Comparison of ENCODE assay signal across 10 cellular contexts in the genomic region with DNA sequence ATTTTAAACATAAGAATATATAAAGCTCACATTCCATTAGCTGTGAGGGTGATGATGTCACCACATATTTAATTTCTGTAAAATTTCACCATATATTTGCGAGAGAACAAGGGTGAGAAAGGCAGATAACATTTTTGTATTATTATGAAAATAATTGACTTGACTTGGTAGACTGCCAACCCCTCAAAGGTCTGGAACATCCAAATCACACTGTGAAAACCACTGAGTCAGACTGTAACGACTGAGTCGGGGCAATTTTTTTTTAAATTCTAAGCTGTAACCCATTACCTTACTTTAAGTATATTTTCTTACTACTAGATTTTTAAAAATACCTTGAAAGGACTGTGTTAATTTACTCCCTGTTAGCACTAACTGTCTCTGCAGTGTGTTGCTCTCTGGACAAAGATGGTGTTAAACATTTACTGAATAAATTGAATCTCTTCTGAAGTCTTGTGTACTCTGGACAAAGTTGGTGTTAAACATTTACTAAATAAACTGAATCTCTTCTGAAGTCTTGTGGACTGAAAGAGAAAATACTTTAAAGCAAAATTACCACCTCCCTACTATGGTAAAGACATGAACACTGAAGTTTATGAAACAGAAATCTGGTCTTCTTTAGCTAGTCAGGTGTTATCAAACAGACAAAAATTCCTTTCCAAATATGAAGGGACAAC. TPM values are rescaled to one million over a fixed set of nuclear protein-coding genes. Genes with fewer than 3 reads are reported as not detected.
DNase-seq lines count a peak whose midpoint lies in the region; ATAC-seq and TF ChIP-seq lines count a peak whose summit lies in the region.
"Had no signal": no experiment of that assay in that cellular context is flagged by ENCODE, and none has a peak within 500 bp of the region (broad histone marks: within the 10 kb centered on the region; RNA-seq: fewer than 3 reads in every experiment).

No MANE protein-coding gene starts in this region.

- H3K4me1 Mint-ChIP-seq in effector memory CD8-positive, alpha-beta T cell (ENCODE audit: low read depth in 2 of 2): peaks cover 28 to 43% of the 10 kb centered on the region in 2 donors

- no peaks in the 10 kb centered on the region for H3K36me3 Mint-ChIP-seq in effector memory CD8-positive, alpha-beta T cell (ENCODE audit: insufficient read depth)

- H3K4me3 ChIP-seq in mammary epithelial cell (replicated peaks in 1 of 3; ENCODE audit: insufficient read depth in 1 of 3, low read depth in 2 of 3, low read length in 3 of 3): no peak overlapping the region

- H3K9ac ChIP-seq in mammary epithelial cell (ENCODE audit: insufficient read depth, low read length): no peak overlapping the region

- no TSS peak for BruUV-seq in mammary epithelial cell (replicated peaks; lab: Mats Ljungman, UMichigan)

- in situ Hi-C loops in mammary epithelial cell (cut with MboI; ENCODE audit: low sequenced_read_pairs in 2 of 2): no loop called here

- peaks cover 58% of the 10 kb centered on the region for H3K4me1 ChIP-seq in mammary epithelial cell (ENCODE audit: insufficient read depth, low read length)

- peaks cover 95% of the 10 kb centered on the region for H3K79me2 ChIP-seq in mammary epithelial cell (ENCODE audit: insufficient read depth, low read length)

- intact Hi-C loops in mammary epithelial cell (cut with micrococcal nuclease): no loop called here

- no peaks in the 10 kb centered on the region for H3K9me3 Mint-ChIP-seq in effector memory CD8-positive, alpha-beta T cell

- H3K4me3 Mint-ChIP-seq in effector memory CD8-positive, alpha-beta T cell: no peak overlapping the region

- H3K36me3 ChIP-seq in mammary epithelial cell (ENCODE audit: insufficient read depth, low read length): no peaks in the 10 kb centered on the region

- peak overlapping the region; percentile 56 for H3K27ac ChIP-seq in mammary epithelial cell (ENCODE audit: insufficient read depth, low read depth, low read length)

- no peak overlapping the region for H2AFZ ChIP-seq in mammary epithelial cell (ENCODE audit: low read depth, low read length)

- 25% methylated on average over 3 of the region's 3 CpGs for WGBS in mammary epithelial cell (ENCODE audit: low coverage, missing lambda C conversion rate)

- peak overlapping the region; percentile 61 for H3K4me2 ChIP-seq in mammary epithelial cell (ENCODE audit: insufficient read depth, low read depth, low read length)

- peak; percentile 55 for ATAC-seq in GM19397 (IDR thresholded peaks at IDR 0.05; ENCODE audit: unreplicated experiment)
- ATAC-seq in HG03108 (IDR thresholded peaks at IDR 0.05; ENCODE audit: unreplicated experiment): peak; percentile 65
- no peak for ATAC-seq in effector memory CD8-positive, alpha-beta T cell (replicated peaks)

- DNase-seq in mammary epithelial cell (no peak), renal cortical epithelial cell (ENCODE audit: low read depth) (peak; percentile 97), NCI-H446 (lab: John Stamatoyannopoulos, UW) (no peak), NCI-H774 (lab: John Stamatoyannopoulos, UW) (no peak), NCI-H69 (lab: John Stamatoyannopoulos, UW) (no peak)
- DNase-seq in effector memory CD8-positive, alpha-beta T cell: no peak
- DNase-seq: NCI-H2081, trophoblast cell had no signal

- TF ChIP-seq CTCF in mammary epithelial cell (conservative IDR thresholded peaks at IDR 0.05 in 1 of 2, IDR thresholded peaks at IDR 0.05 in 1 of 2; ENCODE audit: extremely low read depth in 1 of 2, insufficient read depth in 1 of 2, low read depth in 1 of 2, low read length in 2 of 2): no peak

- no peaks in the 10 kb centered on the region for H3K27me3 ChIP-seq in mammary epithelial cell (ENCODE audit: insufficient read depth, low read length)

- no peaks in the 10 kb centered on the region for H3K9me3 ChIP-seq in mammary epithelial cell (replicated peaks; ENCODE audit: insufficient read depth, low read length)

- no peak overlapping the region for H3K27ac Mint-ChIP-seq in effector memory CD8-positive, alpha-beta T cell

- no peaks in the 10 kb centered on the region for H4K20me1 ChIP-seq in mammary epithelial cell (ENCODE audit: insufficient read depth, low read length)

- CTCF ChIA-PET in mammary epithelial cell (lab: Charles Lee; ENCODE audit: low non-redundant PET): no interaction called here

- dilution Hi-C loops in mammary epithelial cell (cut with HindIII; ENCODE audit: low sequenced_read_pairs): no loop called here

- H3K27me3 Mint-ChIP-seq in effector memory CD8-positive, alpha-beta T cell: no peaks in the 10 kb centered on the region

RNA-seq across cellular contexts. Expression of gene PDZD8, which starts 14.1 kb away (rescaled TPM):
- total RNA-seq in mammary epithelial cell (10 to 100 TPM; 48.6 to 63.0 TPM), renal cortical epithelial cell (26.7 and 51.9 TPM in 2 replicates)
- polyA plus RNA-seq in mammary epithelial cell: 32.8 TPM
- 95.5 TPM for polyA minus RNA-seq in mammary epithelial cell
